ENCODE assay signal across 10 cellular contexts in genomic region chr10:77974396-77975074, GRCh38. TPM values are rescaled to one million over a fixed set of nuclear protein-coding genes. Genes with fewer than 3 reads are reported as not detected.
DNase-seq lines count a peak whose midpoint lies in the region; ATAC-seq and TF ChIP-seq lines count a peak whose summit lies in the region.
"Had no signal": no experiment of that assay in that cellular context is flagged by ENCODE, and none has a peak within 500 bp of the region (broad histone marks: within the 10 kb centered on the region; RNA-seq: fewer than 3 reads in every experiment).

No MANE protein-coding gene starts in this region.

- H3K56ac ChIP-seq in mesendoderm (ENCODE audit: low read length), result no peak overlapping the region

- peaks cover 5% of the 10 kb centered on the region for H3K4me1 ChIP-seq in mesendoderm (ENCODE audit: control insufficient read depth, low read depth, low read length)

- no peak overlapping the region for H2AK5ac ChIP-seq in mesendoderm (ENCODE audit: low read length)

- H3K9ac ChIP-seq in mesendoderm (ENCODE audit: low read length), result no peak overlapping the region

- WGBS in mesendoderm (ENCODE audit: extremely low coverage, insufficient coverage, low lambda C conversion rate), result no CpG with 5 or more reads among the region's 8 CpGs

- ATAC-seq in omental fat pad (ENCODE audit: low FRiP score) (no peak), GM21723 (IDR thresholded peaks at IDR 0.05; ENCODE audit: unreplicated experiment) (no peak)

- DNase-seq in COLO668 (lab: John Stamatoyannopoulos, UW; ENCODE audit: unreplicated experiment), result peak; percentile 4
- peak; percentile 19 for DNase-seq in Jurkat, Clone E6-1 (ENCODE audit: low read depth, low spot score)
- peak; percentile 91 for DNase-seq in mesendoderm
- DNase-seq in stimulated activated CD4-positive, alpha-beta T cell treated with anti-CD3 and anti-CD28 coated beads, Interleukin-4, amount 100 ng/mL, for 4 hours, result no peak
- DNase-seq in omental fat pad (ENCODE audit: low spot score), result no peak
- no peak for DNase-seq in SK-N-DZ (ENCODE audit: low spot score)
- DNase-seq: heart right ventricle had no signal

- no peak overlapping the region for H3K23ac ChIP-seq in mesendoderm (ENCODE audit: low read length)

- H3K18ac ChIP-seq in mesendoderm (ENCODE audit: low read length), result no peak overlapping the region

- H4K5ac ChIP-seq in mesendoderm (ENCODE audit: low read length), result no peak overlapping the region

- no peak for TF ChIP-seq CTCF in omental fat pad (IDR thresholded peaks at IDR 0.05)

- no peaks in the 10 kb centered on the region for H3K79me1 ChIP-seq in mesendoderm (ENCODE audit: low read length)

- H2BK120ac ChIP-seq in mesendoderm (ENCODE audit: low read depth, low read length), result no peak overlapping the region

- H2BK15ac ChIP-seq in mesendoderm (replicated peaks; ENCODE audit: low read depth), result no peak overlapping the region

- H3K27ac ChIP-seq in cingulate gyrus (ENCODE audit: low read depth, low read length), result peak overlapping the region; percentile 41
- H3K27ac ChIP-seq in mesendoderm (ENCODE audit: low read depth, low read length), result no peak overlapping the region
- H3K27ac ChIP-seq: heart right ventricle, SK-N-MC had no signal

- no peak overlapping the region for H3K4ac ChIP-seq in mesendoderm (ENCODE audit: low read depth, low read length)

- no peaks in the 10 kb centered on the region for H3K27me3 ChIP-seq in mesendoderm (ENCODE audit: insufficient read depth, low read length, poor library complexity)
- H3K27me3 ChIP-seq: heart right ventricle had no signal

- peak overlapping the region; percentile 68 for H4K8ac ChIP-seq in mesendoderm (ENCODE audit: low read depth, low read length)

- H3K79me2 ChIP-seq in mesendoderm (ENCODE audit: control insufficient read depth, insufficient read depth, low read length), result no peaks in the 10 kb centered on the region

- no peak overlapping the region for H3K4me3 ChIP-seq in Jurkat, Clone E6-1 (ENCODE audit: low read length)
- H3K4me3 ChIP-seq in mesendoderm (ENCODE audit: low read length), result no peak overlapping the region
- H3K4me3 ChIP-seq: heart right ventricle, SK-N-MC had no signal

- H3K4me2 ChIP-seq in mesendoderm (ENCODE audit: low read length), result no peak overlapping the region

- H2BK5ac ChIP-seq in mesendoderm (ENCODE audit: low read length), result no peak overlapping the region

- H3K36me3 ChIP-seq in mesendoderm (ENCODE audit: control insufficient read depth, insufficient read depth, low read length), result peaks cover 11% of the 10 kb centered on the region

RNA-seq across cellular contexts. Expression of gene DLG5, which starts 48.0 kb away (rescaled TPM):
- 9.1 TPM for polyA plus RNA-seq in Jurkat, Clone E6-1 (2012; ENCODE audit: insufficient read depth, insufficient read length)
- polyA plus RNA-seq in mesendoderm (2013, experiment 1 of 2), result 58.5 TPM
- polyA plus RNA-seq in mesendoderm (2013, experiment 2 of 2), result 57.0 TPM
- total RNA-seq in omental fat pad, result 10 to 100 TPM; 28.1 to 42.7 (median 38.3) TPM
- 20.6 and 23.3 TPM in 2 replicates for polyA plus RNA-seq in SK-N-DZ (2014; cell fraction: cytosol; rRNA removed)
- polyA plus RNA-seq in SK-N-DZ (2014; cell fraction: nucleus; rRNA removed), result 26.3 and 39.2 TPM in 2 replicates

RNA-seq across cellular contexts. Expression of gene POLR3A, which starts 54.8 kb away (rescaled TPM):
- 20.3 TPM for polyA plus RNA-seq in Jurkat, Clone E6-1 (2012; ENCODE audit: insufficient read depth, insufficient read length)
- 14.8 TPM for polyA plus RNA-seq in mesendoderm (2013, experiment 1 of 2)
- polyA plus RNA-seq in mesendoderm (2013, experiment 2 of 2), result 14.8 TPM
- total RNA-seq in omental fat pad, result 10 to 100 TPM in 3 of 4 donors, 1 to 10 TPM in 1; 9.6 to 18.5 (median 13.0) TPM
- 9.3 and 10.5 TPM in 2 replicates for polyA plus RNA-seq in SK-N-DZ (2014; cell fraction: cytosol; rRNA removed)
- 8.3 and 15.0 TPM in 2 replicates for polyA plus RNA-seq in SK-N-DZ (2014; cell fraction: nucleus; rRNA removed)

RNA-seq across cellular contexts. Expression of gene RPS24, which starts 59.1 kb away (rescaled TPM):
- 4,297 TPM for polyA plus RNA-seq in Jurkat, Clone E6-1 (2012; ENCODE audit: insufficient read depth, insufficient read length)
- 5,468 TPM for polyA plus RNA-seq in mesendoderm (2013, experiment 1 of 2)
- 5,481 TPM for polyA plus RNA-seq in mesendoderm (2013, experiment 2 of 2)
- total RNA-seq in omental fat pad, result 1,000 to 10,000 TPM; 2,373 to 2,736 (median 2,495) TPM
- polyA plus RNA-seq in SK-N-DZ (2014; cell fraction: cytosol; rRNA removed), result 6,363 and 6,437 TPM in 2 replicates
- 4,094 and 5,696 TPM in 2 replicates for polyA plus RNA-seq in SK-N-DZ (2014; cell fraction: nucleus; rRNA removed)

Comparison
In these comparisons a context has a peak if more than half of its experiments do, and no peak if none do; other contexts are left out.
1. DNase-seq: peak in COLO668 (single experiment), Jurkat, Clone E6-1 (single experiment) and mesendoderm (single experiment); none in stimulated activated CD4-positive, alpha-beta T cell treated with anti-CD3 and anti-CD28 coated beads, Interleukin-4, amount 100 ng/mL, for 4 hours (0 of 2), omental fat pad (single experiment) and SK-N-DZ (single experiment).